In genomic region chr20:4329232-4329631, GRCh38 we compare ENCODE assay signal across 24 cellular contexts.
A peak's percentile ranks its signal among the peaks of the same experiment; 100 is the strongest.
DNase-seq lines count a peak whose midpoint lies in the region; ATAC-seq, FAIRE-seq and TF ChIP-seq lines count a peak whose summit lies in the region.
"Had no signal": no experiment of that assay in that cellular context is flagged by ENCODE, and none has a peak within 500 bp of the region (broad histone marks: within the 10 kb centered on the region; RNA-seq: fewer than 3 reads in every experiment).

No MANE protein-coding gene starts in this region.

- no peak for TF ChIP-seq RAD21 in HepG2 (CRISPR knock-in tag; IDR thresholded peaks at IDR 0.05)

- TF ChIP-seq CTCF in HepG2 (CRISPR knock-in tag; IDR thresholded peaks at IDR 0.05): no peak
- TF ChIP-seq CTCF in right lobe of liver (IDR thresholded peaks at IDR 0.05): no peak
- TF ChIP-seq CTCF in bronchial epithelial cell (IDR thresholded peaks at IDR 0.05; ENCODE audit: insufficient read depth, low read length, severe bottlenecking): no peak
- no peak for TF ChIP-seq CTCF in BE2C (IDR thresholded peaks at IDR 0.05; ENCODE audit: low read depth, low read length)

- FAIRE-seq in HepG2 (lab: Jason Lieb, UNC) (peak; percentile 68), bronchial epithelial cell (lab: Jason Lieb, UNC) (peak; percentile 18)
- FAIRE-seq: colon, GM12891 had no signal

- H4K20me1 ChIP-seq in HepG2 (ENCODE audit: insufficient read depth, low read length): no peaks in the 10 kb centered on the region

- no peaks in the 10 kb centered on the region for H3K79me2 ChIP-seq in HepG2 (ENCODE audit: insufficient read depth, low read length)

- no peak overlapping the region for H3K4me2 ChIP-seq in HepG2 (ENCODE audit: low read depth, low read length)

- in situ Hi-C loops in HepG2 (cut with HindIII; ENCODE audit: extremely low pct_ligation_motif_present, low pct_unique_long_range_greater_than_20kb): no loop called here

- ATAC-seq in HepG2 (no peak; the same call in 2 of the 3 replicates), right lobe of liver (no peak)
- ATAC-seq: left lobe of liver, Panc1 had no signal

- H3K27me3 ChIP-seq in HepG2 (ENCODE audit: control insufficient read depth in 1 of 2, insufficient read depth in 2 of 2, low read length in 2 of 2) (peaks cover 3 to 17% of the 10 kb centered on the region in 2 experiments; a peak in 3 of 5 replicates), right lobe of liver (no peaks in the 10 kb centered on the region), bronchial epithelial cell (ENCODE audit: control insufficient read depth, insufficient read depth, low read length) (no peaks in the 10 kb centered on the region), BE2C (no peaks in the 10 kb centered on the region; the same call in none of the 2 replicates)
- H3K27me3 ChIP-seq: ovary had no signal

- H3K27ac ChIP-seq in HepG2 (ENCODE audit: extremely low read length, insufficient read depth, low read length) (no peak overlapping the region), right lobe of liver (no peak overlapping the region)
- H3K27ac ChIP-seq: ovary had no signal

- H3K36me3 ChIP-seq in HepG2 (replicated peaks in 1 of 2; ENCODE audit: control insufficient read depth in 1 of 2, insufficient read depth in 2 of 2, low read length in 2 of 2) (no peaks in the 10 kb centered on the region), right lobe of liver (no peaks in the 10 kb centered on the region), bronchial epithelial cell (ENCODE audit: control insufficient read depth, insufficient read depth, low read length) (no peaks in the 10 kb centered on the region), BE2C (no peaks in the 10 kb centered on the region)
- H3K36me3 ChIP-seq: ovary, thoracic aorta had no signal

- WGBS in HepG2 (ENCODE audit: low lambda C conversion rate): 30% methylated on average over 5 of the region's 5 CpGs
- WGBS in right lobe of liver (ENCODE audit: insufficient coverage, low coverage, low lambda C conversion rate, missing lambda C conversion rate): 53% methylated on average over 4 of the region's 5 CpGs

- no peak for TF ChIP-seq EP300 in HepG2 (IDR thresholded peaks at IDR 0.05; ENCODE audit: low read depth in 2 of 2, low read length in 2 of 2)
- no peak for TF ChIP-seq EP300 in HepG2 (CRISPR knock-in tag; IDR thresholded peaks at IDR 0.05; ENCODE audit: borderline replicate concordance)

- BruUV-seq in HepG2 (replicated peaks; lab: Mats Ljungman, UMichigan): no TSS peak

- H2AFZ ChIP-seq in HepG2 (ENCODE audit: low read length): no peak overlapping the region

- intact Hi-C loops in HepG2 (cut with micrococcal nuclease; ENCODE audit: unreplicated experiment): no loop called here
- intact Hi-C loops in right lobe of liver (cut with DNase I): no loop called here

- H3K9me3 ChIP-seq in HepG2 (ENCODE audit: low read length): no peaks in the 10 kb centered on the region
- H3K9me3 ChIP-seq in right lobe of liver: no peaks in the 10 kb centered on the region
- H3K9me3 ChIP-seq in BE2C: no peaks in the 10 kb centered on the region
- H3K9me3 ChIP-seq: ovary, thoracic aorta had no signal

- H3K9ac ChIP-seq in HepG2 (ENCODE audit: insufficient read depth, low read depth, low read length): no peak overlapping the region

- H3K4me1 ChIP-seq in HepG2 (ENCODE audit: insufficient read depth, low read length): no peaks in the 10 kb centered on the region
- H3K4me1 ChIP-seq in right lobe of liver: no peaks in the 10 kb centered on the region
- no peaks in the 10 kb centered on the region for H3K4me1 ChIP-seq in BE2C

- POLR2A ChIA-PET in HepG2 (lab: Yijun Ruan, JAX): no interaction called here

- DNase-seq in HepG2 (ENCODE audit: low spot score) (no peak), right lobe of liver (no peak), MV-4-11 (lab: John Stamatoyannopoulos, UW) (peak; percentile 21), bronchial epithelial cell (ENCODE audit: low read depth) (no peak), BE2C (no peak), T-helper 2 cell (no peak)
- DNase-seq in stimulated activated CD4-positive, alpha-beta T cell treated with anti-CD3 and anti-CD28 coated beads, Interleukin-15, amount 100 ng/mL, for 24 hours: no peak
- DNase-seq: activated CD4-positive, alpha-beta T cell treated with anti-CD3 and anti-CD28 coated beads, Interleukin-2, amount 50 U/mL, for 1 hour; activated effector memory CD4-positive, alpha-beta T cell treated with anti-CD3 and anti-CD28 coated beads, Interleukin-2, amount 50 U/mL, for 16 hours; activated naive CD8-positive, alpha-beta T cell treated with anti-CD3 and anti-CD28 coated beads for 36 hours; activated T-cell treated with anti-CD3 and anti-CD28 coated beads, Interleukin-2, amount 50 U/mL, for 24 hours; anterior cingulate cortex; DMS153; effector memory CD4-positive, alpha-beta T cell; NCI-H1417; NCI-H2029 treated with DMSO at 0.1 percent for 48 hours; NCI-H526; ovary; SIG-M5 had no signal

- TF ChIP-seq POLR2A in HepG2 (IDR thresholded peaks at IDR 0.05; ENCODE audit: insufficient read depth in 1 of 2, low read depth in 2 of 2, low read length in 2 of 2): no peak
- no peak for TF ChIP-seq POLR2A in right lobe of liver (IDR thresholded peaks at IDR 0.05)

- CTCF ChIA-PET in HepG2 (lab: Yijun Ruan, JAX; ENCODE audit: low intra/inter-chr PET ratio, low total read pairs): no interaction called here

- H3K4me3 ChIP-seq in HepG2 (replicated peaks in 1 of 3; ENCODE audit: insufficient read depth in 1 of 3, low read depth in 2 of 3, low read length in 3 of 3): no peak overlapping the region
- no peak overlapping the region for H3K4me3 ChIP-seq in right lobe of liver
- H3K4me3 ChIP-seq in bronchial epithelial cell (ENCODE audit: low read depth, low read length): no peak overlapping the region
- no peak overlapping the region for H3K4me3 ChIP-seq in BE2C (ENCODE audit: low read depth, low read length)
- H3K4me3 ChIP-seq: ovary, thoracic aorta had no signal

TF ChIP-seq in HepG2, 621 proteins besides CTCF, POLR2A, EP300 and RAD21 (continues in another document):
- TF ChIP-seq ZBTB14 (CRISPR knock-in tag; IDR thresholded peaks at IDR 0.05) (no peak), ZSCAN9 (CRISPR knock-in tag; IDR thresholded peaks at IDR 0.05; ENCODE audit: borderline replicate concordance) (no peak), IRX3 (CRISPR knock-in tag; IDR thresholded peaks at IDR 0.05; ENCODE audit: borderline replicate concordance, low read depth) (no peak), ZNF180 (CRISPR knock-in tag; IDR thresholded peaks at IDR 0.05; ENCODE audit: borderline replicate concordance, low read depth) (no peak), HOXA3 (CRISPR knock-in tag; IDR thresholded peaks at IDR 0.05) (no peak), THRA (CRISPR knock-in tag; IDR thresholded peaks at IDR 0.05; ENCODE audit: borderline replicate concordance) (no peak), YEATS2 (CRISPR knock-in tag; IDR thresholded peaks at IDR 0.05; ENCODE audit: borderline replicate concordance) (no peak), BCLAF1 (IDR thresholded peaks at IDR 0.05) (no peak), EEA1 (CRISPR knock-in tag; IDR thresholded peaks at IDR 0.05; ENCODE audit: borderline replicate concordance) (no peak), BRF2 (CRISPR knock-in tag; IDR thresholded peaks at IDR 0.05) (no peak)
